Comparison of ENCODE assay signal across 12 cellular contexts in genomic region chr2:158120664-158121063, GRCh38. TPM values are rescaled to one million over a fixed set of nuclear protein-coding genes. Genes with fewer than 3 reads are reported as not detected.
"Had no signal": no experiment of that assay in that cellular context is flagged by ENCODE, and none has a peak within 500 bp of the region (broad histone marks: within the 10 kb centered on the region; RNA-seq: fewer than 3 reads in every experiment).

No MANE protein-coding gene starts in this region.

- H3K36me3 Mint-ChIP-seq: activated naive CD8-positive, alpha-beta T cell treated with anti-CD3 and anti-CD28 coated beads, Interleukin-2, amount 10 ng/mL, durations not matched to agents 7 days and 5 days; memory B cell had no signal

- ATAC-seq: left lung had no signal

- H3K4me1 Mint-ChIP-seq: activated CD4-positive, alpha-beta memory T cell treated with anti-CD3 and anti-CD28 coated beads, Interleukin-2, amount 10 ng/mL, durations not matched to agents 7 days and 5 days; activated naive CD8-positive, alpha-beta T cell treated with anti-CD3 and anti-CD28 coated beads, Interleukin-2, amount 10 ng/mL, durations not matched to agents 7 days and 5 days; memory B cell had no signal

- H3K4me1 ChIP-seq: esophagus muscularis mucosa, tibial artery, uterus had no signal

- H3K36me3 ChIP-seq: esophagus muscularis mucosa, left lung, tibial artery, uterus had no signal

- H3K9me3 Mint-ChIP-seq: activated CD4-positive, alpha-beta memory T cell treated with anti-CD3 and anti-CD28 coated beads, Interleukin-2, amount 10 ng/mL, durations not matched to agents 7 days and 5 days; activated naive CD8-positive, alpha-beta T cell treated with anti-CD3 and anti-CD28 coated beads, Interleukin-2, amount 10 ng/mL, durations not matched to agents 7 days and 5 days; memory B cell had no signal

- DNase-seq: activated CD4-positive, alpha-beta memory T cell treated with anti-CD3 and anti-CD28 coated beads, Interleukin-2, amount 10 ng/mL, durations not matched to agents 7 days and 5 days; activated CD8-positive, alpha-beta memory T cell treated with anti-CD3 and anti-CD28 coated beads, Interleukin-2, amount 50 U/mL, for 4 hours; activated naive CD8-positive, alpha-beta T cell treated with anti-CD3 and anti-CD28 coated beads, Interleukin-2, amount 10 ng/mL, durations not matched to agents 7 days and 5 days; foreskin fibroblast; left lung; T1000; tibial artery; uterus had no signal

- H3K27ac ChIP-seq: esophagus muscularis mucosa, left lung, tibial artery, uterus had no signal

- H3K4me3 Mint-ChIP-seq: activated CD4-positive, alpha-beta memory T cell treated with anti-CD3 and anti-CD28 coated beads, Interleukin-2, amount 10 ng/mL, durations not matched to agents 7 days and 5 days; activated naive CD8-positive, alpha-beta T cell treated with anti-CD3 and anti-CD28 coated beads, Interleukin-2, amount 10 ng/mL, durations not matched to agents 7 days and 5 days; memory B cell had no signal

- H3K9me3 ChIP-seq: esophagus muscularis mucosa, left lung, tibial artery, uterus had no signal

- H3K27ac Mint-ChIP-seq: activated CD4-positive, alpha-beta memory T cell treated with anti-CD3 and anti-CD28 coated beads, Interleukin-2, amount 10 ng/mL, durations not matched to agents 7 days and 5 days; activated naive CD8-positive, alpha-beta T cell treated with anti-CD3 and anti-CD28 coated beads, Interleukin-2, amount 10 ng/mL, durations not matched to agents 7 days and 5 days; memory B cell had no signal

- H3K4me3 ChIP-seq: esophagus muscularis mucosa, left lung, tibial artery, uterus had no signal

- H3K27me3 ChIP-seq: esophagus muscularis mucosa, left lung, tibial artery, uterus had no signal

RNA-seq across cellular contexts. Expression of gene UPP2, which starts 19.0 kb away (rescaled TPM):
- total RNA-seq: activated CD4-positive, alpha-beta memory T cell treated with anti-CD3 and anti-CD28 coated beads, Interleukin-2, amount 10 ng/mL, durations not matched to agents 7 days and 5 days; activated naive CD8-positive, alpha-beta T cell treated with anti-CD3 and anti-CD28 coated beads, Interleukin-2, amount 10 ng/mL, durations not matched to agents 7 days and 5 days; astrocyte; esophagus muscularis mucosa; left lung; osteocyte had no signal
